ENCODE assay signal across 21 cellular contexts in the genomic region with DNA sequence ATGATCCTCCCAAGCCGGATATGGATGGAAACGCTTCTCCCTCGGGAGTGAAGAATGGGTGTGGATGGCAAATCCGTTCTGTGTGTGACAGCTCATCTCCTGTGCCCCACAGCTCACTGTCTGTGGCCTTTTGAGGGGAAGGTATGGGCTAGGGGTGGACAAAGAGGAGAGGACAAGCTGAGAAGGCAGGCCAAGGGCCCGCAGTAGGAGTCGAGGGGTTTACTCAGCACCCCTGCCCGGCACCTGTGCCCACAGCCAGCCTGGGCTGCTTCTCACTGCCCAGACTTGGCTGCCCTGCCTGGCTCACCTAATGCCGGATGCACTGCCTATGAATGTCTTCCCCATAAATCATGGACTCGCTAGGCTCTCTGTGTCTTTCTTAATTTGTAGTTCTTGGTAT.
A peak's percentile ranks its signal among the peaks of the same experiment; 100 is the strongest.
DNase-seq lines count a peak whose midpoint lies in the region; ATAC-seq and TF ChIP-seq lines count a peak whose summit lies in the region.
"Had no signal": no experiment of that assay in that cellular context is flagged by ENCODE, and none has a peak within 500 bp of the region (broad histone marks: within the 10 kb centered on the region; RNA-seq: fewer than 3 reads in every experiment).

No MANE protein-coding gene starts in this region.

- no peaks in the 10 kb centered on the region for H3K4me1 Mint-ChIP-seq in neural crest cell
- no peaks in the 10 kb centered on the region for H3K4me1 Mint-ChIP-seq in immature natural killer cell
- no peaks in the 10 kb centered on the region for H3K4me1 Mint-ChIP-seq in activated T-cell treated with anti-CD3 and anti-CD28 coated beads, Interleukin-2, amount 50 U/mL, for 4 hours (ENCODE audit: low read depth)
- H3K4me1 Mint-ChIP-seq: CD4-positive, CD25-positive, alpha-beta regulatory T cell had no signal

- H3K27me3 ChIP-seq in right atrium auricular region (no peaks in the 10 kb centered on the region), heart left ventricle (peaks cover 0 to 26% (median 2%) of the 10 kb centered on the region in 9 donors), WERI-Rb-1 (ENCODE audit: insufficient read depth, low read depth, severe bottlenecking) (no peaks in the 10 kb centered on the region)
- H3K27me3 ChIP-seq: MG63 had no signal

- H3K4me3 Mint-ChIP-seq in neural crest cell (no peak overlapping the region), immature natural killer cell (no peak overlapping the region)
- no peak overlapping the region for H3K4me3 Mint-ChIP-seq in activated T-cell treated with anti-CD3 and anti-CD28 coated beads, Interleukin-2, amount 50 U/mL, for 4 hours
- H3K4me3 Mint-ChIP-seq: CD4-positive, CD25-positive, alpha-beta regulatory T cell had no signal

- no peaks in the 10 kb centered on the region for H3K4me1 ChIP-seq in right atrium auricular region
- H3K4me1 ChIP-seq in heart left ventricle: no peaks in the 10 kb centered on the region
- H3K4me1 ChIP-seq: A549, Caco-2, HAP-1 had no signal

- DNase-seq in right atrium auricular region (ENCODE audit: low spot score) (peak; percentile 50), heart left ventricle (no peak), WERI-Rb-1 (peak; percentile 33), neural crest cell (ENCODE audit: low read depth, low spot score) (no peak), immature natural killer cell (no peak)
- DNase-seq in activated T-cell treated with anti-CD3 and anti-CD28 coated beads, Interleukin-2, amount 50 U/mL, for 4 hours: no peak
- DNase-seq: Caco-2; CD4-positive, CD25-positive, alpha-beta regulatory T cell; IMR-90; Karpas-422; MG63; NCI-H1092; NCI-H146; NCI-H2081; NCI-H2227 treated with DMSO at 0.1 percent for 48 hours; NCI-H524 treated with DMSO at 0.1 percent for 48 hours; OCI-M1; SIG-M5 had no signal

- H3K36me3 ChIP-seq in right atrium auricular region: no peaks in the 10 kb centered on the region
- no peaks in the 10 kb centered on the region for H3K36me3 ChIP-seq in heart left ventricle
- no peaks in the 10 kb centered on the region for H3K36me3 ChIP-seq in WERI-Rb-1
- H3K36me3 ChIP-seq: HAP-1, MG63 had no signal

- TF ChIP-seq CTCF in right atrium auricular region (IDR thresholded peaks at IDR 0.05) (no peak), heart left ventricle (IDR thresholded peaks at IDR 0.05) (no peak), WERI-Rb-1 (IDR thresholded peaks at IDR 0.05; ENCODE audit: low read depth, low read length) (no peak), neural crest cell (conservative IDR thresholded peaks at IDR 0.05) (no peak)

- H3K9me3 ChIP-seq in right atrium auricular region: no peaks in the 10 kb centered on the region
- H3K9me3 ChIP-seq in heart left ventricle: no peaks in the 10 kb centered on the region
- no peaks in the 10 kb centered on the region for H3K9me3 ChIP-seq in WERI-Rb-1 (ENCODE audit: severe bottlenecking)
- H3K9me3 ChIP-seq: A549, Caco-2, HAP-1, MG63 had no signal

- no peaks in the 10 kb centered on the region for H3K27me3 Mint-ChIP-seq in neural crest cell (ENCODE audit: low read depth)
- peaks cover 0 to 2% (median 0%) of the 10 kb centered on the region in 3 donors for H3K27me3 Mint-ChIP-seq in immature natural killer cell (ENCODE audit: low read depth in 3 of 3)
- H3K27me3 Mint-ChIP-seq in activated T-cell treated with anti-CD3 and anti-CD28 coated beads, Interleukin-2, amount 50 U/mL, for 4 hours (ENCODE audit: low read depth): no peaks in the 10 kb centered on the region
- H3K27me3 Mint-ChIP-seq: CD4-positive, CD25-positive, alpha-beta regulatory T cell had no signal

- H3K27ac ChIP-seq in right atrium auricular region (no peak overlapping the region), heart left ventricle (no peak overlapping the region), WERI-Rb-1 (no peak overlapping the region)
- H3K27ac ChIP-seq: A549 had no signal

- 73 to 83% (median 80%) methylated on average over 9 of the region's 9 CpGs for WGBS in heart left ventricle, 4 donors

- intact Hi-C loops in heart left ventricle (cut with DNase I): no loop called here

- no peaks in the 10 kb centered on the region for H3K9me3 Mint-ChIP-seq in neural crest cell
- H3K9me3 Mint-ChIP-seq in immature natural killer cell: no peaks in the 10 kb centered on the region
- H3K9me3 Mint-ChIP-seq in activated T-cell treated with anti-CD3 and anti-CD28 coated beads, Interleukin-2, amount 50 U/mL, for 4 hours: no peaks in the 10 kb centered on the region

- peak overlapping the region; percentile 19 for H3K27ac Mint-ChIP-seq in neural crest cell (ENCODE audit: unreplicated experiment)
- H3K27ac Mint-ChIP-seq in immature natural killer cell: no peak overlapping the region
- H3K27ac Mint-ChIP-seq: CD4-positive, CD25-positive, alpha-beta regulatory T cell had no signal

- no peak for ATAC-seq in heart left ventricle
- ATAC-seq in HG02981 (IDR thresholded peaks at IDR 0.05; ENCODE audit: unreplicated experiment): no peak
- no peak for ATAC-seq in activated T-cell treated with anti-CD3 and anti-CD28 coated beads, Interleukin-2, amount 50 U/mL, for 4 hours
- ATAC-seq: A549 had no signal

- no peaks in the 10 kb centered on the region for H3K36me3 Mint-ChIP-seq in neural crest cell (ENCODE audit: low read depth)
- H3K36me3 Mint-ChIP-seq in immature natural killer cell: no peaks in the 10 kb centered on the region
- H3K36me3 Mint-ChIP-seq in activated T-cell treated with anti-CD3 and anti-CD28 coated beads, Interleukin-2, amount 50 U/mL, for 4 hours (ENCODE audit: insufficient read depth): no peaks in the 10 kb centered on the region
- H3K36me3 Mint-ChIP-seq: CD4-positive, CD25-positive, alpha-beta regulatory T cell had no signal

- H3K4me3 ChIP-seq in right atrium auricular region (no peak overlapping the region), heart left ventricle (no peak overlapping the region), WERI-Rb-1 (ENCODE audit: low read depth, low read length) (no peak overlapping the region)
- H3K4me3 ChIP-seq: A549, HAP-1, MG63 had no signal

- no peak for TF ChIP-seq POLR2A in heart left ventricle (IDR thresholded peaks at IDR 0.05)

Comparison
In these comparisons a context has a peak if more than half of its experiments do, and no peak if none do; other contexts are left out.
1. DNase-seq: peak in right atrium auricular region (single experiment) and WERI-Rb-1 (single experiment); none in heart left ventricle (0 of 5), neural crest cell (single experiment), immature natural killer cell (0 of 3) and activated T-cell treated with anti-CD3 and anti-CD28 coated beads, Interleukin-2, amount 50 U/mL, for 4 hours (single experiment).